In genomic region chr1:90459570-90459969, GRCh38 we compare ENCODE assay signal across 1 cellular context.
A peak's percentile ranks its signal among the peaks of the same experiment; 100 is the strongest.
TF ChIP-seq lines count a peak whose summit lies in the region.

No MANE protein-coding gene starts in this region.

TF ChIP-seq in GM12878, 131 proteins besides CTCF, POLR2A, EP300 and RAD21:
- TF ChIP-seq MLLT1 (IDR thresholded peaks at IDR 0.05) (peak; percentile 84), BCLAF1 (IDR thresholded peaks at IDR 0.05) (no peak)
